In the genomic region with DNA sequence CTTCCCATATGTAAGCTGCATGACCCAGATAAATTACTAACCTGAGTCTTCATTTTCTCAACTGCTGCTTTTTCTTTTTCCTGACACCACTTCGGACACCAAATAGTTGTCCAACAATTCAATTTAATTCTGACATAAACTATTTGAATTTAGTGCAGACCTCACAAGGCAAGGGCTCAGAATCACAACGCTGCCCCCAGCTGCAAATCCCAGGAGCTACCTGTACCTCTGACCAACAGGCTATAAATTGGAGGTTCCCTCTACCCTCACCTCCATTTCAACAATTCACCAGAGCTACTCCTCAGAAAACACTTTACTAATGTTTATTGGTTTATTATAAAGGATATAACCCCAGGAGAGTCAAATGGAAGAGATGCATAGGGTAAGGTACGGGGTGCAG, we compare ENCODE assay signal across 1 cellular context.
TF ChIP-seq lines count a peak whose summit lies in the region.

No MANE protein-coding gene starts in this region.

TF ChIP-seq in WTC11, 78 proteins besides CTCF, POLR2A, EP300 and RAD21 (continued from another document):
- TF ChIP-seq, protein P1, sequence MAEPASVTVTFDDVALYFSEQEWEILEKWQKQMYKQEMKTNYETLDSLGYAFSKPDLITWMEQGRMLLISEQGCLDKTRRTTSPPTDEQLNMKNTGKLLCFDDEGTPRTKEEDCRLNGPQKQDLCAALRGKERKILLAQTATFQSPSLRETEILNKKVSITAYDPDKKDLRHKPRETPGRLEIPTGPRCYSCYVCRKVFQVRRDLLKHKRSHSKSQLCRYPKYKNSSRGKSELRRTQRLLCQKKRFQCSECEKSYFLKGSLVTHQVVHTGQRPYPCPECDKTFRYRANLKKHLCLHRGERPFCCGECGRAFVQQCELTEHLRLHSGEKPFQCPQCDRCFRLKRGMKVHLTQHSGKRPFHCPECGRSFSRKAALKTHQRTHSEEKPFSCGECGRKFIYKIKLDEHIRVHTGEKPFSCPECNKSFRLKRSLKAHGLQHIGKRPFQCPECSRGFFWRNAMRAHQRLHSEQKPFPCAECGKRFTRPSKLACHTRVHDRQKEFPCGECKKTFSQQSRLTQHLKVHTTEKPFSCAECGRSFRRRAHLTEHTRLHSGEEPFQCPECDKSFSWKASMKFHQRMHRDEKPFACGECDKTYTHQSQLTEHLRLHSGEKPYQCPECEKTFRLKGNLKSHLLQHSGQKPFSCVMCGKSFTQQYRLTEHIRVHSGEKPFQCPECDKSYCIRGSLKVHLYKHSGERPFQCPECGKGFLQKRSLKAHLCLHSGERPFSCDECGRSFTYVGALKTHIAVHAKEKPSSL (CRISPR knock-in tag; conservative IDR thresholded peaks at IDR 0.05) = no peak
- TF ChIP-seq ZNF317 (CRISPR knock-in tag; IDR thresholded peaks at IDR 0.05; ENCODE audit: borderline replicate concordance, low read depth) (no peak), ZNF138 (CRISPR knock-in tag; conservative IDR thresholded peaks at IDR 0.05) (no peak), ZNF219 (CRISPR knock-in tag; IDR thresholded peaks at IDR 0.05; ENCODE audit: borderline replicate concordance) (no peak), ZBTB21 (CRISPR knock-in tag; IDR thresholded peaks at IDR 0.05; ENCODE audit: borderline replicate concordance) (no peak)
- TF ChIP-seq, protein P2, sequence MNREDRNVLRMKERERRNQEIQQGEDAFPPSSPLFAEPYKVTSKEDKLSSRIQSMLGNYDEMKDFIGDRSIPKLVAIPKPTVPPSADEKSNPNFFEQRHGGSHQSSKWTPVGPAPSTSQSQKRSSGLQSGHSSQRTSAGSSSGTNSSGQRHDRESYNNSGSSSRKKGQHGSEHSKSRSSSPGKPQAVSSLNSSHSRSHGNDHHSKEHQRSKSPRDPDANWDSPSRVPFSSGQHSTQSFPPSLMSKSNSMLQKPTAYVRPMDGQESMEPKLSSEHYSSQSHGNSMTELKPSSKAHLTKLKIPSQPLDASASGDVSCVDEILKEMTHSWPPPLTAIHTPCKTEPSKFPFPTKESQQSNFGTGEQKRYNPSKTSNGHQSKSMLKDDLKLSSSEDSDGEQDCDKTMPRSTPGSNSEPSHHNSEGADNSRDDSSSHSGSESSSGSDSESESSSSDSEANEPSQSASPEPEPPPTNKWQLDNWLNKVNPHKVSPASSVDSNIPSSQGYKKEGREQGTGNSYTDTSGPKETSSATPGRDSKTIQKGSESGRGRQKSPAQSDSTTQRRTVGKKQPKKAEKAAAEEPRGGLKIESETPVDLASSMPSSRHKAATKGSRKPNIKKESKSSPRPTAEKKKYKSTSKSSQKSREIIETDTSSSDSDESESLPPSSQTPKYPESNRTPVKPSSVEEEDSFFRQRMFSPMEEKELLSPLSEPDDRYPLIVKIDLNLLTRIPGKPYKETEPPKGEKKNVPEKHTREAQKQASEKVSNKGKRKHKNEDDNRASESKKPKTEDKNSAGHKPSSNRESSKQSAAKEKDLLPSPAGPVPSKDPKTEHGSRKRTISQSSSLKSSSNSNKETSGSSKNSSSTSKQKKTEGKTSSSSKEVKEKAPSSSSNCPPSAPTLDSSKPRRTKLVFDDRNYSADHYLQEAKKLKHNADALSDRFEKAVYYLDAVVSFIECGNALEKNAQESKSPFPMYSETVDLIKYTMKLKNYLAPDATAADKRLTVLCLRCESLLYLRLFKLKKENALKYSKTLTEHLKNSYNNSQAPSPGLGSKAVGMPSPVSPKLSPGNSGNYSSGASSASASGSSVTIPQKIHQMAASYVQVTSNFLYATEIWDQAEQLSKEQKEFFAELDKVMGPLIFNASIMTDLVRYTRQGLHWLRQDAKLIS (CRISPR knock-in tag; IDR thresholded peaks at IDR 0.05; ENCODE audit: borderline replicate concordance) = no peak
TF ChIP-seq in WTC11: peak in this region for 0.
